ENCODE assay signal across 1 cellular context in genomic region chr12:51238510-51239334, GRCh38.
TF ChIP-seq lines count a peak whose summit lies in the region.

Gene DAZAP2 (plus strand): TSS chr12:51238826. CDS start chr12:51238908, 82 bp downstream.

TF ChIP-seq in K562, 482 proteins besides CTCF, POLR2A, EP300 and RAD21 (continued from another document and continues in another):
- no peak for TF ChIP-seq HOMEZ (CRISPR knock-in tag; IDR thresholded peaks at IDR 0.05)
- no peak for TF ChIP-seq POLR3G (IDR thresholded peaks at IDR 0.05; ENCODE audit: extremely low read depth, insufficient read length, insufficient replicate concordance)
- TF ChIP-seq ZC3H11A (IDR thresholded peaks at IDR 0.05; ENCODE audit: low read depth, low read length): no peak
- no peak for TF ChIP-seq U2AF1 (optimal IDR thresholded peaks at IDR 0.05; ENCODE audit: low read depth, low read length)
- TF ChIP-seq, protein P1, sequence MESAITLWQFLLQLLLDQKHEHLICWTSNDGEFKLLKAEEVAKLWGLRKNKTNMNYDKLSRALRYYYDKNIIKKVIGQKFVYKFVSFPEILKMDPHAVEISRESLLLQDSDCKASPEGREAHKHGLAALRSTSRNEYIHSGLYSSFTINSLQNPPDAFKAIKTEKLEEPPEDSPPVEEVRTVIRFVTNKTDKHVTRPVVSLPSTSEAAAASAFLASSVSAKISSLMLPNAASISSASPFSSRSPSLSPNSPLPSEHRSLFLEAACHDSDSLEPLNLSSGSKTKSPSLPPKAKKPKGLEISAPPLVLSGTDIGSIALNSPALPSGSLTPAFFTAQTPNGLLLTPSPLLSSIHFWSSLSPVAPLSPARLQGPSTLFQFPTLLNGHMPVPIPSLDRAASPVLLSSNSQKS (CRISPR knock-in tag; IDR thresholded peaks at IDR 0.05): no peak
- peak; percentile 82 for TF ChIP-seq POLR2AphosphoS5 (IDR thresholded peaks at IDR 0.05; ENCODE audit: control insufficient read depth, insufficient read depth, low read depth, low read length)
- TF ChIP-seq CREB3 (tag; conservative IDR thresholded peaks at IDR 0.05; ENCODE audit: low read depth): no peak
- TF ChIP-seq ZNF253 (CRISPR knock-in tag; conservative IDR thresholded peaks at IDR 0.05): no peak
- TF ChIP-seq ATF4 (CRISPR knock-in tag; IDR thresholded peaks at IDR 0.05): peak; percentile 23; the same call in 1 of the 2 replicates
- peak; percentile 83 for TF ChIP-seq AFF4 (CRISPR knock-in tag; IDR thresholded peaks at IDR 0.05)
- no peak for TF ChIP-seq MAFK (IDR thresholded peaks at IDR 0.05; ENCODE audit: low read length)
- no peak for TF ChIP-seq HDAC6 (IDR thresholded peaks at IDR 0.05; ENCODE audit: low read depth, low read length)
- TF ChIP-seq, protein P2, sequence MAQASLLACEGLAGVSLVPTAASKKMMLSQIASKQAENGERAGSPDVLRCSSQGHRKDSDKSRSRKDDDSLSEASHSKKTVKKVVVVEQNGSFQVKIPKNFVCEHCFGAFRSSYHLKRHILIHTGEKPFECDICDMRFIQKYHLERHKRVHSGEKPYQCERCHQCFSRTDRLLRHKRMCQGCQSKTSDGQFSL (CRISPR knock-in tag; IDR thresholded peaks at IDR 0.05): peak; percentile 99
- TF ChIP-seq, protein P2 (tag; IDR thresholded peaks at IDR 0.05): peak in 1 of 2 experiments; percentile 97; a peak in 2 of 4 replicates
- no peak for TF ChIP-seq SMAD2 (IDR thresholded peaks at IDR 0.05; ENCODE audit: low read depth, low read length)
- peak; percentile 56; the same call in 1 of the 2 replicates for TF ChIP-seq SMARCA5 (IDR thresholded peaks at IDR 0.05)
- TF ChIP-seq, protein P3, sequence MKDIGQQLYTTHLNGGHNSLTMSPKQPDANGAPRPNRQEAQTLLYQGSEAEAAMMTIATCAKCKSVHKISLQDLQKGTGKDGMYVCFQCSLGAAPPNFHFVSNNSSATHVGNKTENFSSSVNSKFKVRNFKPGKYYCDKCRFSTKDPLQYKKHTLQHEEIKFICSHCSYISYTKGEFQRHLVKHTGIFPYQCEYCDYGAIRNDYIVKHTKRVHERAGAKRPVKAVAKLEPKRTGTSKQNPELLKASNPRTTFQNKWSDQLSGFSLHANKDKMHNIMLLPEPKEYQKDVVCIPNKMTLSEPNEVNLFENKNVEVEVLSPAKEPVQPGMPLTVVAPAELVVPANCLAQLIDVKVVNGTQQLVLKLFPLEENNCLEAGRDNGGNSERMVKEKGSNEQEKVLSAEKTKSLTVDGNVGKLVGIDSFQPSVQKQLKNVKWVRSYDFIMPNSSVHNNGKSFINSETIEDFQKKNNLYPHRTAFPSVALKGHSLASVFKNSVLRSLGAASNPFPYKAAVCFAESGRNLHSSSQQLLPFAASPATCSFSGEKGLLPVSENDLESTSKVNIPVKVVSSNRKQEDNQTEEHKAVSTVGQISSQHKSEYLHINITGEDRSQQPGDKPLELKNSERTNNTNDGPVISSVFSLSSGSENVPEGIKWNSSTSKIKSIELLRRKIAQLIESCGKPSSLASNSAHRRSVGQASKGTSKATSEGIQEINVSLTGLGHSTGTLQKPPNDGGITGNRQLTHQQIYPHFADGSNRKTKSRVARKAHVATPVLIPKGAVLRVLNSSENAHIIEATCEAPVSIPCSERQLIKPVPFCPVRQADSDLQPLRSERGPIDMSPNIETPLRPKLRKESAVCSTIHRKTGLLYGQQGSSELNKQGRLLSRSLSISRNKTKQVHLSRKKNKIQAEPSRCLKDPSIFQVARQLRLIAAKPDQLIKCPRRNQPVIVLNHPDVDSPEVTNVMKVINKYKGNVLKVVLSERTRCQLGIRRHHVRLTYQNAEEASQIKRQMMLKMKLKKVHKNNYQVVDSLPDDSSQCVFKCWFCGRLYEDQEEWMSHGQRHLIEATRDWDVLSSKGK (CRISPR knock-in tag; IDR thresholded peaks at IDR 0.05): no peak
- TF ChIP-seq MCM5 (IDR thresholded peaks at IDR 0.05; ENCODE audit: low read depth): no peak
- TF ChIP-seq E2F3 (CRISPR knock-in tag; IDR thresholded peaks at IDR 0.05): no peak; the same call in 1 of the 2 replicates
- no peak for TF ChIP-seq IRF2 (CRISPR knock-in tag; IDR thresholded peaks at IDR 0.05)
- TF ChIP-seq ZNF780A (CRISPR knock-in tag; IDR thresholded peaks at IDR 0.05): no peak
- no peak for TF ChIP-seq ELK1 (CRISPR knock-in tag; IDR thresholded peaks at IDR 0.05)
- TF ChIP-seq NFE2 (IDR thresholded peaks at IDR 0.05; ENCODE audit: low read depth): no peak
- TF ChIP-seq CHD4 (IDR thresholded peaks at IDR 0.05; ENCODE audit: insufficient read depth, insufficient replicate concordance, low read depth, low read length, poor library complexity, severe bottlenecking): no peak
- peak; percentile 99 for TF ChIP-seq ELF1 (tag; IDR thresholded peaks at IDR 0.05)
- TF ChIP-seq TAF15 (IDR thresholded peaks at IDR 0.05; ENCODE audit: low read depth, low read length): no peak
- no peak for TF ChIP-seq ARID3A (IDR thresholded peaks at IDR 0.05; ENCODE audit: borderline replicate concordance, low read depth, low read length)
- no peak for TF ChIP-seq HIVEP1 (CRISPR knock-in tag; IDR thresholded peaks at IDR 0.05)
- no peak for TF ChIP-seq SLC30A9 (CRISPR knock-in tag; IDR thresholded peaks at IDR 0.05)
- TF ChIP-seq FOXA3 (CRISPR knock-in tag; conservative IDR thresholded peaks at IDR 0.05 in 1 of 2, IDR thresholded peaks at IDR 0.05 in 1 of 2): 0 out of 4 replicates have a peak, but pooled peaks of 1 of the 2 experiments have one; percentile 47
- peak; percentile 95 for TF ChIP-seq ELF4 (CRISPR knock-in tag; IDR thresholded peaks at IDR 0.05)
- TF ChIP-seq CTCFL (IDR thresholded peaks at IDR 0.05; ENCODE audit: borderline replicate concordance, insufficient read depth, low read depth, low read length, poor library complexity, severe bottlenecking): peak; percentile 9
- 0 out of 2 replicates have a peak, but pooled peaks have one; percentile 7 for TF ChIP-seq ZEB2 (IDR thresholded peaks at IDR 0.05)
- TF ChIP-seq CCNT2 (IDR thresholded peaks at IDR 0.05; ENCODE audit: borderline replicate concordance, extremely low read depth, insufficient read length, low read depth, low read length): peak; percentile 66
- TF ChIP-seq CEBPG (CRISPR knock-in tag; IDR thresholded peaks at IDR 0.05): no peak
- no peak for TF ChIP-seq CEBPG (tag; conservative IDR thresholded peaks at IDR 0.05 in 1 of 2, IDR thresholded peaks at IDR 0.05 in 1 of 2)
- TF ChIP-seq RBFOX2 (IDR thresholded peaks at IDR 0.05; ENCODE audit: low read depth, low read length): peak; percentile 96
- peak; percentile 81 for TF ChIP-seq ATF7 (IDR thresholded peaks at IDR 0.05)
- TF ChIP-seq ZNF589 (CRISPR knock-in tag; IDR thresholded peaks at IDR 0.05; ENCODE audit: low read depth): no peak; the same call in 1 of the 2 replicates
- TF ChIP-seq SMARCB1 (IDR thresholded peaks at IDR 0.05; ENCODE audit: insufficient read length, low read depth): no peak
- TF ChIP-seq ZNF644 (tag; IDR thresholded peaks at IDR 0.05; ENCODE audit: low read depth): no peak
